8 cellular contexts compared by ENCODE assay signal in the genomic region with DNA sequence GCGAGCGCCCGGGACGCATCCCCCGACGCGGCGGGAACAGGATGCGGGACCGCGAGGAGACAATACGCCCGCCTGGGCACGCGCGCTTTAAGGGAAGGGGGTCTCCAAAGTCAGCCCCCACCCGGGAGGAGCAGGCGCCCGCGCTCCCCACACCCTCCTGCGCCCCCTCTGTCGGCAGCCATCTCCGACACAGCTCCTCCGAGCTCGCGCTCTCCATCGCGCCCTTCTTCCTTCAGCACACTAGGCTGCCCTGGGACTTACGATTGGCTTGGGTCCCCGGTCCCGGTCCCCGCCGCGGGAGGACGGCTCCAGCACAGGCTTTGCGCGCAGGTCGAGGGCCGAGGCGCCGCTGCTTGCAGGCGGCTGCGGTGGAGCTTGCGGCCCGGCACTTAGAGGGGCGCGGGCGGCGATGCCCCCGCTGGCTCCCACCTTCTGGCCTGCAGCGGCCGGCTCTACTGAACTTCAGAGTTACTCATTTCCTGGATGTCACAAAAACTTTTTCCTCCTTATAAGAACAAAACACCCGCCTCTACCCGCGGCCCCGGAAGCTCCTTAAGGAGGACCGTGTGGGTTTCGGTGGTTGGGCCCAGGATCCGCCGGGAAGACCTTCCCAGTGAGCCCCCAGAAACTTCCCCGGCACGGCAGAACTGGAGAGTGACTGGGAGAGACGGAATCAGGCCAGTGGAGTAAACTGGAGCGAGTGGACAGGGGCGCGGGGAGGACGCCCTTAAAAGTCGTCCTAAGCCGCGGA. TPM values are rescaled to one million over a fixed set of nuclear protein-coding genes. Genes with fewer than 3 reads are reported as not detected.
DNase-seq lines count a peak whose midpoint lies in the region; ATAC-seq lines count a peak whose summit lies in the region.

A gene with protein sequence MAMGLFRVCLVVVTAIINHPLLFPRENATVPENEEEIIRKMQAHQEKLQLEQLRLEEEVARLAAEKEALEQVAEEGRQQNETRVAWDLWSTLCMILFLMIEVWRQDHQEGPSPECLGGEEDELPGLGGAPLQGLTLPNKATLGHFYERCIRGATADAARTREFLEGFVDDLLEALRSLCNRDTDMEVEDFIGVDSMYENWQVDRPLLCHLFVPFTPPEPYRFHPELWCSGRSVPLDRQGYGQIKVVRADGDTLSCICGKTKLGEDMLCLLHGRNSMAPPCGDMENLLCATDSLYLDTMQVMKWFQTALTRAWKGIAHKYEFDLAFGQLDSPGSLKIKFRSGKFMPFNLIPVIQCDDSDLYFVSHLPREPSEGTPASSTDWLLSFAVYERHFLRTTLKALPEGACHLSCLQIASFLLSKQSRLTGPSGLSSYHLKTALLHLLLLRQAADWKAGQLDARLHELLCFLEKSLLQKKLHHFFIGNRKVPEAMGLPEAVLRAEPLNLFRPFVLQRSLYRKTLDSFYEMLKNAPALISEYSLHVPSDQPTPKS (minus strand): TSS at position 481 of the 751 bp plus-strand sequence. CDS start 22,414 bp downstream, outside the sequence.

- peaks cover 49% of the 10 kb centered on the region for H3K4me1 Mint-ChIP-seq in activated CD8-positive, alpha-beta T cell treated with anti-CD3 and anti-CD28 coated beads, Interleukin-2, amount 10 ng/mL, durations not matched to agents 7 days and 5 days (ENCODE audit: low read depth)

- no peak within 1 kb of the TSS for H2AK5ac ChIP-seq in mesenchymal stem cell (ENCODE audit: low read length, severe bottlenecking)

- peaks cover 30% of the 10 kb centered on the region for H3K4me1 ChIP-seq in effector memory CD4-positive, alpha-beta T cell (ENCODE audit: control insufficient read depth, insufficient read depth, low read length, poor library complexity, severe bottlenecking)
- peaks cover 24% of the 10 kb centered on the region for H3K4me1 ChIP-seq in mesenchymal stem cell (ENCODE audit: control insufficient read depth, insufficient read depth, low read depth, low read length)

- H3K27ac Mint-ChIP-seq in activated CD8-positive, alpha-beta T cell treated with anti-CD3 and anti-CD28 coated beads, Interleukin-2, amount 10 ng/mL, durations not matched to agents 7 days and 5 days: peak within 1 kb of the TSS; percentile 100

- peak within 1 kb of the TSS; percentile 79 for H3K4me2 ChIP-seq in mesenchymal stem cell (ENCODE audit: low read length, poor library complexity, severe bottlenecking)

- peaks cover 17% of the 10 kb centered on the region for H3K36me3 Mint-ChIP-seq in activated CD8-positive, alpha-beta T cell treated with anti-CD3 and anti-CD28 coated beads, Interleukin-2, amount 10 ng/mL, durations not matched to agents 7 days and 5 days (ENCODE audit: low read depth)

- H3K27me3 Mint-ChIP-seq in activated CD8-positive, alpha-beta T cell treated with anti-CD3 and anti-CD28 coated beads, Interleukin-2, amount 10 ng/mL, durations not matched to agents 7 days and 5 days (ENCODE audit: low read depth): peaks cover 10% of the 10 kb centered on the region

- H3K9me3 ChIP-seq in effector memory CD4-positive, alpha-beta T cell (ENCODE audit: control insufficient read depth, low read length): no peaks in the 10 kb centered on the region
- no peaks in the 10 kb centered on the region for H3K9me3 ChIP-seq in mesenchymal stem cell (ENCODE audit: control insufficient read depth, low read length)

- peak within 1 kb of the TSS; percentile 96 to 98 for H2BK12ac ChIP-seq in mesenchymal stem cell (ENCODE audit: low read length in 2 of 2)

- CTCF ChIA-PET in activated CD8-positive, alpha-beta T cell treated with anti-CD3 and anti-CD28 coated beads, Interleukin-2, amount 10 ng/mL, durations not matched to agents 7 days and 5 days (lab: Charles Lee): interaction anchor here (0.6 to 5.2 kb wide), 19 partner anchors 9 to 217 kb away, joined by 3 to 45 read pairs (median 5); a partner anchor contains a TSS

- peak within 1 kb of the TSS; percentile 98 for H4K8ac ChIP-seq in mesenchymal stem cell (ENCODE audit: low read length)

- ATAC-seq in HG02885 (IDR thresholded peaks at IDR 0.05; ENCODE audit: poor library complexity, unreplicated experiment): peak; percentile 75
- peak; percentile 79 for ATAC-seq in activated CD8-positive, alpha-beta T cell treated with anti-CD3 and anti-CD28 coated beads, Interleukin-2, amount 10 ng/mL, durations not matched to agents 7 days and 5 days

- H3K79me1 ChIP-seq in mesenchymal stem cell (replicated peaks; ENCODE audit: low read length, poor library complexity, severe bottlenecking): no peaks in the 10 kb centered on the region

- peak within 1 kb of the TSS; percentile 47 for H2AFZ ChIP-seq in mesenchymal stem cell (ENCODE audit: low read depth, low read length)

- no peaks in the 10 kb centered on the region for H3K9me3 Mint-ChIP-seq in activated CD8-positive, alpha-beta T cell treated with anti-CD3 and anti-CD28 coated beads, Interleukin-2, amount 10 ng/mL, durations not matched to agents 7 days and 5 days (ENCODE audit: insufficient read depth)

- under 1% methylated on average over 59 of the region's 70 CpGs for WGBS in mesenchymal stem cell

- H3K27me3 ChIP-seq in effector memory CD4-positive, alpha-beta T cell (replicated peaks; ENCODE audit: control insufficient read depth, insufficient read depth, low read length, poor library complexity, severe bottlenecking): no peaks in the 10 kb centered on the region
- no peaks in the 10 kb centered on the region for H3K27me3 ChIP-seq in mesenchymal stem cell (ENCODE audit: control insufficient read depth in 1 of 2, insufficient read depth in 1 of 2, low read length in 2 of 2)

- H3K4me3 ChIP-seq in effector memory CD4-positive, alpha-beta T cell (ENCODE audit: insufficient read depth, low read depth, low read length, poor library complexity, severe bottlenecking): peak within 1 kb of the TSS; percentile 99
- H3K4me3 ChIP-seq in mesenchymal stem cell (ENCODE audit: insufficient read depth in 1 of 2, low read depth in 1 of 2, low read length in 2 of 2): peak within 1 kb of the TSS; percentile 95

- peak within 1 kb of the TSS; percentile 94 for H3K4me3 Mint-ChIP-seq in activated CD8-positive, alpha-beta T cell treated with anti-CD3 and anti-CD28 coated beads, Interleukin-2, amount 10 ng/mL, durations not matched to agents 7 days and 5 days

- H3K4ac ChIP-seq in mesenchymal stem cell (ENCODE audit: low read depth in 1 of 2, low read length in 2 of 2): peak within 1 kb of the TSS; percentile 57 to 81

- DNase-seq in NK-92 treated with Interleukin-12 subunit alpha and Interleukin-12 subunit beta, amount 100 ng/mL, for 24 hours (lab: John Stamatoyannopoulos, UW): peak; percentile 79
- DNase-seq in NK-92 (lab: John Stamatoyannopoulos, UW; ENCODE audit: unreplicated experiment): no peak
- DNase-seq in NCI-H526 (lab: John Stamatoyannopoulos, UW): peak; percentile 0 to 63
- DNase-seq in activated CD8-positive, alpha-beta T cell treated with anti-CD3 and anti-CD28 coated beads, Interleukin-2, amount 10 ng/mL, durations not matched to agents 7 days and 5 days: peak; percentile 82
- DNase-seq in effector memory CD4-positive, alpha-beta T cell: peak; percentile 61 to 67 (median 62)
- DNase-seq in mesenchymal stem cell: peak; percentile 90
- DNase-seq in stimulated activated CD8-positive, alpha-beta memory T cell treated with anti-CD3 and anti-CD28 coated beads, Interleukin-2, amount 100 ng/mL, for 1 hour (ENCODE audit: low read depth in 2 of 2): peak; percentile 50 to 58

- no peaks in the 10 kb centered on the region for H3K36me3 ChIP-seq in effector memory CD4-positive, alpha-beta T cell (ENCODE audit: control insufficient read depth, insufficient read depth, low read length)
- peaks cover 8 to 23% of the 10 kb centered on the region in 2 experiments for H3K36me3 ChIP-seq in mesenchymal stem cell (ENCODE audit: control insufficient read depth in 1 of 2, insufficient read depth in 2 of 2, low read depth in 1 of 2, low read length in 2 of 2)

- H3K9ac ChIP-seq in mesenchymal stem cell (ENCODE audit: low read length): peak within 1 kb of the TSS; percentile 99

- peak within 1 kb of the TSS; percentile 96 to 98 for H3K18ac ChIP-seq in mesenchymal stem cell (ENCODE audit: low read depth in 1 of 2, low read length in 2 of 2)

- peak within 1 kb of the TSS; percentile 97 for H2BK5ac ChIP-seq in mesenchymal stem cell (ENCODE audit: low read depth, low read length, poor library complexity, severe bottlenecking)

- POLR2A ChIA-PET in activated CD8-positive, alpha-beta T cell treated with anti-CD3 and anti-CD28 coated beads, Interleukin-2, amount 10 ng/mL, durations not matched to agents 7 days and 5 days (lab: Charles Lee): interaction anchor here (0.8 to 4.4 kb wide), 19 partner anchors 9 to 421 kb away, joined by 3 to 50 read pairs (median 5); a partner anchor contains a TSS

- H3K14ac ChIP-seq in mesenchymal stem cell (ENCODE audit: low read length in 2 of 2): peak within 1 kb of the TSS; percentile 5 to 95

- peak within 1 kb of the TSS in 1 of 2 experiments; percentile 87 for H3K23ac ChIP-seq in mesenchymal stem cell (ENCODE audit: low read length in 2 of 2)

- peak within 1 kb of the TSS; percentile 94 for H2BK15ac ChIP-seq in mesenchymal stem cell (ENCODE audit: low read depth, poor library complexity, severe bottlenecking)

- H2BK120ac ChIP-seq in mesenchymal stem cell (ENCODE audit: low read depth, low read length): peak within 1 kb of the TSS; percentile 98

- H4K91ac ChIP-seq in mesenchymal stem cell (ENCODE audit: low read length): peak within 1 kb of the TSS; percentile 97

- H3K27ac ChIP-seq in effector memory CD4-positive, alpha-beta T cell (ENCODE audit: insufficient read depth, low read length, poor library complexity, severe bottlenecking): peak within 1 kb of the TSS; percentile 81
- peak within 1 kb of the TSS; percentile 99 for H3K27ac ChIP-seq in mesenchymal stem cell (ENCODE audit: low read length, poor library complexity, severe bottlenecking)

RNA-seq across cellular contexts. Expression of the gene that starts here (rescaled TPM):
- total RNA-seq in activated CD8-positive, alpha-beta T cell treated with anti-CD3 and anti-CD28 coated beads, Interleukin-2, amount 10 ng/mL, durations not matched to agents 7 days and 5 days: 10 to 100 TPM; 26.6 to 27.1 TPM
- 13.8 TPM for polyA plus RNA-seq in mesenchymal stem cell (2013, experiment 1 of 2)
- polyA plus RNA-seq in mesenchymal stem cell (2013, experiment 2 of 2): 13.9 TPM
